In genomic region chr14:50225067-50225973, GRCh38 we compare ENCODE assay signal across 9 cellular contexts. TPM values are rescaled to one million over a fixed set of nuclear protein-coding genes. Genes with fewer than 3 reads are reported as not detected.
DNase-seq lines count a peak whose midpoint lies in the region; ATAC-seq and TF ChIP-seq lines count a peak whose summit lies in the region.
"Had no signal": no experiment of that assay in that cellular context is flagged by ENCODE, and none has a peak within 500 bp of the region (broad histone marks: within the 10 kb centered on the region; RNA-seq: fewer than 3 reads in every experiment).

No MANE protein-coding gene starts in this region.

- H3K9me3 ChIP-seq in mesenchymal stem cell (ENCODE audit: control insufficient read depth, low read length): no peaks in the 10 kb centered on the region
- H3K9me3 ChIP-seq in vagina: no peaks in the 10 kb centered on the region

- no peak overlapping the region for H2BK15ac ChIP-seq in mesenchymal stem cell (ENCODE audit: low read depth, poor library complexity, severe bottlenecking)

- no peak for ATAC-seq in GM18520 (IDR thresholded peaks at IDR 0.05; ENCODE audit: unreplicated experiment)

- H3K27ac Mint-ChIP-seq in activated naive CD4-positive, alpha-beta T cell treated with anti-CD3 and anti-CD28 coated beads, Interleukin-2, amount 50 U/mL, for 24 hours: peak overlapping the region; percentile 36

- intact Hi-C loops in vagina (cut with DNase I): no loop called here

- H4K91ac ChIP-seq in mesenchymal stem cell (ENCODE audit: low read length): no peak overlapping the region

- peaks cover 75% of the 10 kb centered on the region for H3K4me1 Mint-ChIP-seq in activated naive CD4-positive, alpha-beta T cell treated with anti-CD3 and anti-CD28 coated beads, Interleukin-2, amount 50 U/mL, for 24 hours

- TF ChIP-seq CTCF in choroid plexus epithelial cell (conservative IDR thresholded peaks at IDR 0.05; ENCODE audit: low read depth, low read length): no peak
- no peak for TF ChIP-seq CTCF in vagina (IDR thresholded peaks at IDR 0.05)
- TF ChIP-seq CTCF in GM10266 (IDR thresholded peaks at IDR 0.05; ENCODE audit: control insufficient read depth, insufficient read depth, low read depth, missing control alignments): no peak

- DNase-seq in activated naive CD4-positive, alpha-beta T cell treated with Interleukin-2 at 50 U/mL for 16 hours: no peak
- DNase-seq in choroid plexus epithelial cell (ENCODE audit: low read depth): peak; percentile 95
- DNase-seq in mesenchymal stem cell: peak; percentile 65
- no peak for DNase-seq in vagina (ENCODE audit: extremely low spot score in 2 of 2)
- DNase-seq in GM10266 (ENCODE audit: extremely low spot score): no peak
- DNase-seq in GF-D8 (lab: John Stamatoyannopoulos, UW): no peak

- no peak overlapping the region for H3K18ac ChIP-seq in mesenchymal stem cell (ENCODE audit: low read depth in 1 of 2, low read length in 2 of 2)

- H3K79me1 ChIP-seq in mesenchymal stem cell (replicated peaks; ENCODE audit: low read length, poor library complexity, severe bottlenecking): peaks cover 2% of the 10 kb centered on the region

- no peak overlapping the region for H2AK5ac ChIP-seq in mesenchymal stem cell (ENCODE audit: low read length, severe bottlenecking)

- H2AFZ ChIP-seq in mesenchymal stem cell (ENCODE audit: low read depth, low read length): no peak overlapping the region

- peaks cover 5% of the 10 kb centered on the region for H3K36me3 Mint-ChIP-seq in activated naive CD4-positive, alpha-beta T cell treated with anti-CD3 and anti-CD28 coated beads, Interleukin-2, amount 50 U/mL, for 24 hours

- no peak overlapping the region for H4K8ac ChIP-seq in mesenchymal stem cell (ENCODE audit: low read length)

- H2BK5ac ChIP-seq in mesenchymal stem cell (ENCODE audit: low read depth, low read length, poor library complexity, severe bottlenecking): no peak overlapping the region

- H3K4ac ChIP-seq in mesenchymal stem cell (ENCODE audit: low read depth in 1 of 2, low read length in 2 of 2): no peak overlapping the region

- H3K23ac ChIP-seq in mesenchymal stem cell (ENCODE audit: low read length in 2 of 2): no peak overlapping the region

- no peak overlapping the region for H3K14ac ChIP-seq in mesenchymal stem cell (ENCODE audit: low read length in 2 of 2)

- peaks cover 2% of the 10 kb centered on the region for H3K4me1 ChIP-seq in mesenchymal stem cell (ENCODE audit: control insufficient read depth, insufficient read depth, low read depth, low read length)
- peaks cover 79% of the 10 kb centered on the region for H3K4me1 ChIP-seq in vagina

- H3K36me3 ChIP-seq in mesenchymal stem cell (ENCODE audit: control insufficient read depth in 1 of 2, insufficient read depth in 2 of 2, low read depth in 1 of 2, low read length in 2 of 2) (peaks cover 0 to 4% of the 10 kb centered on the region in 2 experiments), vagina (no peaks in the 10 kb centered on the region)

- H2BK120ac ChIP-seq in mesenchymal stem cell (ENCODE audit: low read depth, low read length): no peak overlapping the region

- H3K4me3 ChIP-seq in choroid plexus epithelial cell (ENCODE audit: low read depth, low read length): no peak overlapping the region
- H3K4me3 ChIP-seq in mesenchymal stem cell (ENCODE audit: insufficient read depth in 1 of 2, low read depth in 1 of 2, low read length in 2 of 2): peak overlapping the region in 1 of 2 experiments; percentile 27
- H3K4me3 ChIP-seq in vagina: no peak overlapping the region

- H2BK12ac ChIP-seq in mesenchymal stem cell (ENCODE audit: low read length in 2 of 2): no peak overlapping the region

- no peak for TF ChIP-seq POLR2A in vagina (IDR thresholded peaks at IDR 0.05)

- H3K27me3 ChIP-seq in mesenchymal stem cell (ENCODE audit: control insufficient read depth in 1 of 2, insufficient read depth in 1 of 2, low read length in 2 of 2) (no peaks in the 10 kb centered on the region), vagina (no peaks in the 10 kb centered on the region)

- no peak overlapping the region for H3K4me2 ChIP-seq in mesenchymal stem cell (ENCODE audit: low read length, poor library complexity, severe bottlenecking)

- 36% methylated on average over 4 of the region's 5 CpGs for WGBS in mesenchymal stem cell

- H3K27ac ChIP-seq in mesenchymal stem cell (ENCODE audit: low read length, poor library complexity, severe bottlenecking) (peak overlapping the region; percentile 36), vagina (peak overlapping the region; percentile 4)
- H3K27ac ChIP-seq: epithelial cell of prostate had no signal

- no peak overlapping the region for H3K4me3 Mint-ChIP-seq in activated naive CD4-positive, alpha-beta T cell treated with anti-CD3 and anti-CD28 coated beads, Interleukin-2, amount 50 U/mL, for 24 hours

- no peaks in the 10 kb centered on the region for H3K27me3 Mint-ChIP-seq in activated naive CD4-positive, alpha-beta T cell treated with anti-CD3 and anti-CD28 coated beads, Interleukin-2, amount 50 U/mL, for 24 hours

- no peaks in the 10 kb centered on the region for H3K9me3 Mint-ChIP-seq in activated naive CD4-positive, alpha-beta T cell treated with anti-CD3 and anti-CD28 coated beads, Interleukin-2, amount 50 U/mL, for 24 hours

- peak overlapping the region; percentile 49 for H3K9ac ChIP-seq in mesenchymal stem cell (ENCODE audit: low read length)

RNA-seq across cellular contexts. Expression of gene SOS2, which starts 6.1 kb away (rescaled TPM):
- 15.1 TPM for polyA plus RNA-seq in mesenchymal stem cell (2013, experiment 1 of 2)
- 15.7 TPM for polyA plus RNA-seq in mesenchymal stem cell (2013, experiment 2 of 2)
- 23.8 TPM for total RNA-seq in vagina

Comparison
In these comparisons a context has a peak if more than half of its experiments do, and no peak if none do; other contexts are left out.
1. DNase-seq: peak in choroid plexus epithelial cell (single experiment) and mesenchymal stem cell (single experiment); none in activated naive CD4-positive, alpha-beta T cell treated with Interleukin-2 at 50 U/mL for 16 hours (single experiment), vagina (0 of 2), GM10266 (single experiment) and GF-D8 (single experiment).